ENCODE assay signal across 29 cellular contexts in the genomic region with DNA sequence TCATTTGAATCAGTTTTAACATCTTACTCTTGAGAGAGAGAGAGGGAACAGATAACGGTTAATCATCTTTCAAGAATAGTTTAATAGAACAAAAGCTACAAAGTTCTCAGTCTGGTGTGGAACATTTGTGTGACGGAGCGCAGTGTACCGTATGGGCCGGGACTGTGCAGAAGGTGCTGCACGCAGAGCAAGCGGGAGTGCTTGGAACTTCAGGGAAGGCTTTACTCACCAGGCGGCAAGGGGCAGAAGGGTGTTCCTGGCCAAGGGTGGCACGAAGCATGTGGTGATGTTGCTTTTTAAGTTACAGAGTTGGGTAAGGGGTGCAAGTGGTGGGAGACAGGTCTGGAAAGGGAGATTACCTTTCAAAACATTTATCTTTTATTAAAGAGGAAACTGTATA.
DNase-seq lines count a peak whose midpoint lies in the region; ATAC-seq, FAIRE-seq and TF ChIP-seq lines count a peak whose summit lies in the region.
"Had no signal": no experiment of that assay in that cellular context is flagged by ENCODE, and none has a peak within 500 bp of the region (broad histone marks: within the 10 kb centered on the region; RNA-seq: fewer than 3 reads in every experiment).

No MANE protein-coding gene starts in this region.

- H3K79me2 ChIP-seq in endothelial cell of umbilical vein (ENCODE audit: control insufficient read depth, insufficient read depth, low read length), result peaks cover 5% of the 10 kb centered on the region

- H3K9me3 Mint-ChIP-seq in progenitor cell of endocrine pancreas (ENCODE audit: low read depth), result peaks cover 9% of the 10 kb centered on the region
- no peaks in the 10 kb centered on the region for H3K9me3 Mint-ChIP-seq in activated T-helper 17 cell treated with anti-CD3 and anti-CD28 coated beads, Interleukin-2, amount 50 U/mL, for 72 hours
- H3K9me3 Mint-ChIP-seq: naive thymus-derived CD8-positive, alpha-beta T cell had no signal

- dilution Hi-C loops in endothelial cell of umbilical vein (cut with MboI; ENCODE audit: extremely low pct_ligation_motif_present, low sequenced_read_pairs), result no loop called here

- peaks cover 21% of the 10 kb centered on the region for H3K36me3 Mint-ChIP-seq in progenitor cell of endocrine pancreas (ENCODE audit: insufficient read depth)
- H3K36me3 Mint-ChIP-seq in activated T-helper 17 cell treated with anti-CD3 and anti-CD28 coated beads, Interleukin-2, amount 50 U/mL, for 72 hours (ENCODE audit: low read depth), result peaks cover 2% of the 10 kb centered on the region

- H3K4me2 ChIP-seq in endothelial cell of umbilical vein (ENCODE audit: insufficient read depth, low read length), result no peak overlapping the region

- no peak overlapping the region for H3K4me3 Mint-ChIP-seq in progenitor cell of endocrine pancreas (ENCODE audit: low read depth)
- no peak overlapping the region for H3K4me3 Mint-ChIP-seq in activated T-helper 17 cell treated with anti-CD3 and anti-CD28 coated beads, Interleukin-2, amount 50 U/mL, for 72 hours
- H3K4me3 Mint-ChIP-seq: activated CD4-positive, alpha-beta T cell treated with anti-CD3 and anti-CD28 coated beads for 36 hours; naive thymus-derived CD8-positive, alpha-beta T cell had no signal

- TF ChIP-seq CTCF in endothelial cell of umbilical vein (IDR thresholded peaks at IDR 0.05; ENCODE audit: extremely low read depth in 1 of 2, insufficient read depth in 1 of 2, low read depth in 1 of 2, low read length in 2 of 2) (no peak), progenitor cell of endocrine pancreas (IDR thresholded peaks at IDR 0.05; ENCODE audit: unreplicated experiment) (no peak)

- H3K9ac ChIP-seq in endothelial cell of umbilical vein (replicated peaks; ENCODE audit: extremely low read depth, insufficient read depth, low read length), result peak overlapping the region; percentile 37

- no peak for ATAC-seq in activated T-helper 17 cell treated with anti-CD3 and anti-CD28 coated beads, Interleukin-2, amount 50 U/mL, for 72 hours (replicated peaks)
- ATAC-seq in GM21737 (IDR thresholded peaks at IDR 0.05; ENCODE audit: unreplicated experiment), result no peak
- ATAC-seq: activated CD4-positive, alpha-beta T cell treated with anti-CD3 and anti-CD28 coated beads for 36 hours; esophagus mucosa; naive thymus-derived CD8-positive, alpha-beta T cell had no signal

- H3K27ac Mint-ChIP-seq in progenitor cell of endocrine pancreas, result peak overlapping the region; percentile 29
- H3K27ac Mint-ChIP-seq in activated T-helper 17 cell treated with anti-CD3 and anti-CD28 coated beads, Interleukin-2, amount 50 U/mL, for 72 hours, result no peak overlapping the region
- H3K27ac Mint-ChIP-seq: activated CD4-positive, alpha-beta T cell treated with anti-CD3 and anti-CD28 coated beads for 36 hours had no signal

- CTCF ChIA-PET in endothelial cell of umbilical vein (lab: Charles Lee), result interaction anchor here (0.7 to 2.9 kb wide), 8 partner anchors 8 to 187 kb away, joined by 3 to 14 read pairs (median 4); no protein-coding TSS in a partner anchor

- H3K9me3 ChIP-seq in SJSA1 (replicated peaks) (no peaks in the 10 kb centered on the region), endothelial cell of umbilical vein (replicated peaks; ENCODE audit: control insufficient read depth, insufficient read depth, low read length) (no peaks in the 10 kb centered on the region)
- H3K9me3 ChIP-seq: left lung, stomach, upper lobe of left lung had no signal

- H3K27ac ChIP-seq in SJSA1 (peak overlapping the region; percentile 30; the same call in 1 of the 2 replicates), endothelial cell of umbilical vein (ENCODE audit: insufficient read depth, low read depth, low read length) (peak overlapping the region; percentile 94)
- H3K27ac ChIP-seq: SK-N-MC, stomach had no signal

- peaks cover 18% of the 10 kb centered on the region for H3K4me1 Mint-ChIP-seq in progenitor cell of endocrine pancreas (ENCODE audit: low read depth)
- no peaks in the 10 kb centered on the region for H3K4me1 Mint-ChIP-seq in activated T-helper 17 cell treated with anti-CD3 and anti-CD28 coated beads, Interleukin-2, amount 50 U/mL, for 72 hours

- H2AFZ ChIP-seq in endothelial cell of umbilical vein (ENCODE audit: low read depth, low read length), result no peak overlapping the region

- FAIRE-seq in endothelial cell of umbilical vein (lab: Jason Lieb, UNC), result no peak
- FAIRE-seq: colon, GM18507, HTR-8/SVneo had no signal

- H3K27me3 ChIP-seq in SJSA1 (replicated peaks) (no peaks in the 10 kb centered on the region), endothelial cell of umbilical vein (ENCODE audit: control insufficient read depth in 2 of 2, insufficient read depth in 2 of 2, low read length in 2 of 2) (no peaks in the 10 kb centered on the region)
- H3K27me3 ChIP-seq: left lung, stomach, upper lobe of left lung had no signal

- no peaks in the 10 kb centered on the region for H3K9me1 ChIP-seq in endothelial cell of umbilical vein (replicated peaks; ENCODE audit: control insufficient read depth, extremely low read depth, insufficient read depth, low read length)

- no peak overlapping the region for H3K4me3 ChIP-seq in SJSA1
- H3K4me3 ChIP-seq in endothelial cell of umbilical vein (replicated peaks in 1 of 3; ENCODE audit: insufficient read depth in 1 of 3, low read depth in 1 of 3, low read length in 3 of 3), result no peak overlapping the region
- H3K4me3 ChIP-seq: left lung, SK-N-MC, stomach, upper lobe of left lung had no signal

- no peaks in the 10 kb centered on the region for H4K20me1 ChIP-seq in endothelial cell of umbilical vein (replicated peaks; ENCODE audit: control insufficient read depth, extremely low read depth, insufficient read depth, low read length)

- no peaks in the 10 kb centered on the region for H3K36me3 ChIP-seq in SJSA1
- no peaks in the 10 kb centered on the region for H3K36me3 ChIP-seq in endothelial cell of umbilical vein (ENCODE audit: control insufficient read depth in 2 of 2, extremely low read depth in 1 of 2, insufficient read depth in 2 of 2, low read length in 2 of 2)
- H3K36me3 ChIP-seq: left lung had no signal

- POLR2A ChIA-PET in endothelial cell of umbilical vein (lab: Charles Lee), result no interaction called here

- no TSS peak for BruUV-seq in endothelial cell of umbilical vein (replicated peaks; lab: Mats Ljungman, UMichigan)

- TF ChIP-seq POLR2A in endothelial cell of umbilical vein (IDR thresholded peaks at IDR 0.05; ENCODE audit: low read depth, low read length), result no peak

- H3K4me1 ChIP-seq in SJSA1 (replicated peaks) (peaks cover 21% of the 10 kb centered on the region), endothelial cell of umbilical vein (ENCODE audit: control insufficient read depth, extremely low read depth, insufficient read depth, low read length) (peaks cover 54% of the 10 kb centered on the region)

- H3K27me3 Mint-ChIP-seq in progenitor cell of endocrine pancreas, result no peaks in the 10 kb centered on the region
- no peaks in the 10 kb centered on the region for H3K27me3 Mint-ChIP-seq in activated T-helper 17 cell treated with anti-CD3 and anti-CD28 coated beads, Interleukin-2, amount 50 U/mL, for 72 hours
- H3K27me3 Mint-ChIP-seq: activated CD4-positive, alpha-beta T cell treated with anti-CD3 and anti-CD28 coated beads for 36 hours; naive thymus-derived CD8-positive, alpha-beta T cell had no signal

- intact Hi-C loops in endothelial cell of umbilical vein (cut with micrococcal nuclease), result loop anchor here (1.0 to 5.0 kb wide), 6 partner anchors 9 to 224 kb away; no protein-coding TSS in a partner anchor

- DNase-seq in Ammon's horn (ENCODE audit: low spot score), result peak; percentile 50
- DNase-seq in SJSA1 (ENCODE audit: low read depth in 1 of 2, low spot score in 2 of 2), result no peak
- DNase-seq in endothelial cell of umbilical vein (ENCODE audit: low read depth, low spot score), result no peak
- no peak for DNase-seq in progenitor cell of endocrine pancreas (ENCODE audit: low spot score, unreplicated experiment)
- DNase-seq in hippocampal formation (lab: John Stamatoyannopoulos, UW), result no peak
- no peak for DNase-seq in T-helper 9 cell
- DNase-seq: activated CD4-positive, alpha-beta T cell treated with anti-CD3 and anti-CD28 coated beads for 36 hours; activated CD8-positive, alpha-beta memory T cell treated with anti-CD3 and anti-CD28 coated beads for 24 hours; activated gamma-delta T cell; effector memory CD4-positive, alpha-beta T cell; MM.1S; naive thymus-derived CD8-positive, alpha-beta T cell; NCI-H1417; NCI-H2081 treated with DMSO at 0.1 percent for 48 hours; NCI-H345; NCI-H82; RPMI8226; stimulated activated CD4-positive, alpha-beta T cell treated with anti-CD3 and anti-CD28 coated beads, Interleukin-2, amount 100 ng/mL, for 24 hours; stomach; T-helper 2 cell had no signal

TF ChIP-seq in endothelial cell of umbilical vein, 7 proteins besides CTCF, POLR2A, EP300 and RAD21:
- no peak for TF ChIP-seq GATA2 (IDR thresholded peaks at IDR 0.05; ENCODE audit: insufficient read depth, insufficient read length, low read depth, low read length)
- no peak for TF ChIP-seq MAX (IDR thresholded peaks at IDR 0.05; ENCODE audit: insufficient read depth, insufficient read length)
- TF ChIP-seq POLR2AphosphoS5 (IDR thresholded peaks at IDR 0.05; ENCODE audit: insufficient read depth, low read depth, low read length), result no peak
- no peak for TF ChIP-seq MYC (IDR thresholded peaks at IDR 0.05; ENCODE audit: low read depth, low read length)
- no peak for TF ChIP-seq JUN (IDR thresholded peaks at IDR 0.05; ENCODE audit: borderline replicate concordance, insufficient read depth, insufficient read length, low read depth)
- no peak for TF ChIP-seq FOS (IDR thresholded peaks at IDR 0.05; ENCODE audit: borderline replicate concordance, insufficient read depth, low read length)
- no peak for TF ChIP-seq EZH2 (IDR thresholded peaks at IDR 0.05; ENCODE audit: borderline replicate concordance, low read depth, low read length, severe bottlenecking)
